In genomic region chr16:80540516-80541305, GRCh38 we compare ENCODE assay signal across 8 cellular contexts. TPM values are rescaled to one million over a fixed set of nuclear protein-coding genes. Genes with fewer than 3 reads are reported as not detected.
A peak's percentile ranks its signal among the peaks of the same experiment; 100 is the strongest.
DNase-seq lines count a peak whose midpoint lies in the region; ATAC-seq, FAIRE-seq and TF ChIP-seq lines count a peak whose summit lies in the region.

TSS of gene DYNLRB2 (plus strand) at chr16:80540993. CDS start at chr16:80541077, 84 bp downstream.

- no peaks in the 10 kb centered on the region for H3K9me3 ChIP-seq in T-helper 17 cell (ENCODE audit: control insufficient read depth, low read length, poor library complexity, severe bottlenecking)

- CTCF ChIA-PET in HEK293T (lab: Yijun Ruan, JAX): no interaction called here

- ATAC-seq in T-helper 17 cell: peak; percentile 95

- H3K27me3 Mint-ChIP-seq in T-helper 17 cell: peaks cover 16% of the 10 kb centered on the region

- POLR2A ChIA-PET in HEK293T (lab: Yijun Ruan, JAX): no interaction called here

- H3K4me3 Mint-ChIP-seq in T-helper 17 cell: peak within 1 kb of the TSS; percentile 89

- peak; percentile 51 for DNase-seq in GM04503 (ENCODE audit: low read depth)
- peak; percentile 88 for DNase-seq in HEK293T (ENCODE audit: extremely low spot score)
- DNase-seq in NCI-H1092 (lab: John Stamatoyannopoulos, UW): peak; percentile 62
- DNase-seq in T-helper 17 cell: peak; percentile 81 to 89 (median 87)
- DNase-seq in astrocyte of the hippocampus (ENCODE audit: low read depth, low spot score): peak; percentile 97
- peak; percentile 89 for DNase-seq in hepatic stellate cell (ENCODE audit: low spot score)
- peak; percentile 77 for DNase-seq in pulmonary artery endothelial cell (ENCODE audit: low read depth, low spot score)
- DNase-seq in urothelium cell line (ENCODE audit: low spot score): peak; percentile 97

- H3K27ac Mint-ChIP-seq in T-helper 17 cell: peak within 1 kb of the TSS; percentile 97

- H3K36me3 Mint-ChIP-seq in T-helper 17 cell (ENCODE audit: low read depth): peaks cover 7% of the 10 kb centered on the region

- H3K4me1 Mint-ChIP-seq in T-helper 17 cell: peaks cover 11% of the 10 kb centered on the region

- FAIRE-seq in urothelium cell line (lab: Jason Lieb, UNC): peak; percentile 94

TF ChIP-seq in HEK293T, 16 proteins besides CTCF, POLR2A, EP300 and RAD21:
- TF ChIP-seq L3MBTL2 (conservative IDR thresholded peaks at IDR 0.05): peak; percentile 80
- TF ChIP-seq SP1 (IDR thresholded peaks at IDR 0.05): no peak
TF ChIP-seq in HEK293T: peak in this region for 1.

RNA-seq across cellular contexts. Expression of gene DYNLRB2, which starts in this region (rescaled TPM):
- total RNA-seq in T-helper 17 cell (not detected), pulmonary artery endothelial cell (0.32 TPM in 1 of 2 replicates, not detected in the other)

Comparison
In these comparisons a context has a peak if more than half of its experiments do, and no peak if none do; other contexts are left out.
1. Peak in every context shown above with its lines: DNase-seq and ATAC-seq.
2. Peak in DNase-seq and ATAC-seq in T-helper 17 cell; RNA of the gene not detected or under 1 TPM.
3. Peak in DNase-seq in pulmonary artery endothelial cell; RNA of the gene not detected or under 1 TPM.